In the genomic region with DNA sequence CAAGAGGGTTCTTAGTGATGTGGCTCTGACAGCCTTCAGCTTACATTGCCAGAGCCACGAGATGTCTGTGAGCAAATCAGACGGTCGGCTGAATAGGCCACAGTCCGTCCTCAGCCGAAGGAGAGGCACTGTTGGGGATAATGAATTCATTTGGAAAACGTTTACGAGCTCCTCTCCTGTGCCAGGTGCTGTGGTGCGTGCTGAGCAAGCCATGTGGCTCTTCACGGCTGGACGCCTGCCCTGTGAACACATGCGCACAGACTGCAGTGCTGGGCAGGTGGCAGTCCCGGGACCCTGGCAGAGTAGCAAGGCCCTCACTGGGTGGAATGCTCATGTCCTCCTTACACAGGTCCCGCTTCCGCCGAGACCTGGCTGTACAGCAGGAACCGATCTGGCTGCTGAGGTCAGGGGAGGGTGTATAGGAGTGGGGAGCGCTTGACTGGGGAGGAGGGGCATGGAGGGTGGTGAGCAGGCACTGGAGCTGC, we compare ENCODE assay signal across 1 cellular context.
TF ChIP-seq lines count a peak whose summit lies in the region.

No MANE protein-coding gene starts in this region.

TF ChIP-seq in HepG2, 621 proteins besides CTCF, POLR2A, EP300 and RAD21:
- TF ChIP-seq TSC22D2 (CRISPR knock-in tag; IDR thresholded peaks at IDR 0.05; ENCODE audit: borderline replicate concordance), result no peak
- TF ChIP-seq KLF13 (CRISPR knock-in tag; IDR thresholded peaks at IDR 0.05), result no peak
- TF ChIP-seq ZNF468 (CRISPR knock-in tag; IDR thresholded peaks at IDR 0.05), result no peak
- no peak for TF ChIP-seq ZEB1 (IDR thresholded peaks at IDR 0.05; ENCODE audit: insufficient replicate concordance, low read depth)
- TF ChIP-seq PPARG (CRISPR knock-in tag; conservative IDR thresholded peaks at IDR 0.05), result no peak
- TF ChIP-seq FOXO1 (CRISPR knock-in tag; IDR thresholded peaks at IDR 0.05), result no peak
- TF ChIP-seq ZNF709 (CRISPR knock-in tag; IDR thresholded peaks at IDR 0.05), result no peak
- no peak for TF ChIP-seq HNRNPUL1 (IDR thresholded peaks at IDR 0.05; ENCODE audit: low read depth, low read length)
- TF ChIP-seq, protein P1, sequence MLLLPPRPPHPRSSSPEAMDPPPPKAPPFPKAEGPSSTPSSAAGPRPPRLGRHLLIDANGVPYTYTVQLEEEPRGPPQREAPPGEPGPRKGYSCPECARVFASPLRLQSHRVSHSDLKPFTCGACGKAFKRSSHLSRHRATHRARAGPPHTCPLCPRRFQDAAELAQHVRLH (CRISPR knock-in tag; IDR thresholded peaks at IDR 0.05; ENCODE audit: borderline replicate concordance, low read depth), result no peak
- no peak for TF ChIP-seq RXRA (CRISPR knock-in tag; IDR thresholded peaks at IDR 0.05)
- no peak for TF ChIP-seq GABPB1 (CRISPR knock-in tag; IDR thresholded peaks at IDR 0.05)
- TF ChIP-seq JUN (CRISPR knock-in tag; IDR thresholded peaks at IDR 0.05), result no peak
- TF ChIP-seq AGO2 (optimal IDR thresholded peaks at IDR 0.05; ENCODE audit: low read depth, low read length), result no peak
- TF ChIP-seq THYN1 (CRISPR knock-in tag; IDR thresholded peaks at IDR 0.05; ENCODE audit: borderline replicate concordance, low read depth), result no peak
- no peak for TF ChIP-seq TBL1XR1 (IDR thresholded peaks at IDR 0.05; ENCODE audit: borderline replicate concordance, low read length, partially characterized antibody)
- TF ChIP-seq, protein P2, sequence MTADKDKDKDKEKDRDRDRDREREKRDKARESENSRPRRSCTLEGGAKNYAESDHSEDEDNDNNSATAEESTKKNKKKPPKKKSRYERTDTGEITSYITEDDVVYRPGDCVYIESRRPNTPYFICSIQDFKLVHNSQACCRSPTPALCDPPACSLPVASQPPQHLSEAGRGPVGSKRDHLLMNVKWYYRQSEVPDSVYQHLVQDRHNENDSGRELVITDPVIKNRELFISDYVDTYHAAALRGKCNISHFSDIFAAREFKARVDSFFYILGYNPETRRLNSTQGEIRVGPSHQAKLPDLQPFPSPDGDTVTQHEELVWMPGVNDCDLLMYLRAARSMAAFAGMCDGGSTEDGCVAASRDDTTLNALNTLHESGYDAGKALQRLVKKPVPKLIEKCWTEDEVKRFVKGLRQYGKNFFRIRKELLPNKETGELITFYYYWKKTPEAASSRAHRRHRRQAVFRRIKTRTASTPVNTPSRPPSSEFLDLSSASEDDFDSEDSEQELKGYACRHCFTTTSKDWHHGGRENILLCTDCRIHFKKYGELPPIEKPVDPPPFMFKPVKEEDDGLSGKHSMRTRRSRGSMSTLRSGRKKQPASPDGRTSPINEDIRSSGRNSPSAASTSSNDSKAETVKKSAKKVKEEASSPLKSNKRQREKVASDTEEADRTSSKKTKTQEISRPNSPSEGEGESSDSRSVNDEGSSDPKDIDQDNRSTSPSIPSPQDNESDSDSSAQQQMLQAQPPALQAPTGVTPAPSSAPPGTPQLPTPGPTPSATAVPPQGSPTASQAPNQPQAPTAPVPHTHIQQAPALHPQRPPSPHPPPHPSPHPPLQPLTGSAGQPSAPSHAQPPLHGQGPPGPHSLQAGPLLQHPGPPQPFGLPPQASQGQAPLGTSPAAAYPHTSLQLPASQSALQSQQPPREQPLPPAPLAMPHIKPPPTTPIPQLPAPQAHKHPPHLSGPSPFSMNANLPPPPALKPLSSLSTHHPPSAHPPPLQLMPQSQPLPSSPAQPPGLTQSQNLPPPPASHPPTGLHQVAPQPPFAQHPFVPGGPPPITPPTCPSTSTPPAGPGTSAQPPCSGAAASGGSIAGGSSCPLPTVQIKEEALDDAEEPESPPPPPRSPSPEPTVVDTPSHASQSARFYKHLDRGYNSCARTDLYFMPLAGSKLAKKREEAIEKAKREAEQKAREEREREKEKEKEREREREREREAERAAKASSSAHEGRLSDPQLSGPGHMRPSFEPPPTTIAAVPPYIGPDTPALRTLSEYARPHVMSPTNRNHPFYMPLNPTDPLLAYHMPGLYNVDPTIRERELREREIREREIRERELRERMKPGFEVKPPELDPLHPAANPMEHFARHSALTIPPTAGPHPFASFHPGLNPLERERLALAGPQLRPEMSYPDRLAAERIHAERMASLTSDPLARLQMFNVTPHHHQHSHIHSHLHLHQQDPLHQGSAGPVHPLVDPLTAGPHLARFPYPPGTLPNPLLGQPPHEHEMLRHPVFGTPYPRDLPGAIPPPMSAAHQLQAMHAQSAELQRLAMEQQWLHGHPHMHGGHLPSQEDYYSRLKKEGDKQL (CRISPR knock-in tag; IDR thresholded peaks at IDR 0.05; ENCODE audit: low read depth), result no peak
TF ChIP-seq in HepG2: peak in this region for 0.
